In the genomic region with DNA sequence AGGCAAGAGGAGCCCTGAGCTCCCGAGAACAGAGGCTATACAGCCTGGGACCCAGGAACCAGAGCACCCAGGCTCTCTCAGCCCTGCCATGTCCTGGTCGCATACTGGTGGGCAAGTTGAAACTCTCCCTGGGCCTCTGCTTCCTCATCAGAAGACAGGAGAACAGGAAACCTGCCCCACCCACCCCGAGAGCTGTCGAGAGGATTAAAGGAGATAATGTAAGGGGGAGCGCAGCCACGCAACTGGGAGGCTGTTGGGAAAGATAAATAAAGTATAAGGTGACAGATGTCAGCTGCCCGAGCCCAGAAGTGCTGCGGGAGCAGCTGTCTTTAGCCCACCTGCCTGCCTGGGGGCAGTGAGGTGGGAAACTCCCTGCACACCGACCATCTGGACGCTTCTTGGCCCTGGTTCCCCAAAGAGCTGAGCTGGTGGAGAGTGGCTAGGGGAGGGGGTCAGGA, we compare ENCODE assay signal across 16 cellular contexts. TPM values are rescaled to one million over a fixed set of nuclear protein-coding genes. Genes with fewer than 3 reads are reported as not detected.
A peak's percentile ranks its signal among the peaks of the same experiment; 100 is the strongest.
DNase-seq lines count a peak whose midpoint lies in the region; ATAC-seq lines count a peak whose summit lies in the region.
"Had no signal": no experiment of that assay in that cellular context is flagged by ENCODE, and none has a peak within 500 bp of the region (broad histone marks: within the 10 kb centered on the region; RNA-seq: fewer than 3 reads in every experiment).

No MANE protein-coding gene starts in this region.

- H3K4me1 Mint-ChIP-seq in stimulated activated naive CD8-positive, alpha-beta T cell treated with anti-CD3 and anti-CD28 coated beads, Interleukin-15, amount 100 ng/mL, for 72 hours, result peaks cover 8% of the 10 kb centered on the region

- no peak overlapping the region for H3K27ac Mint-ChIP-seq in stimulated activated naive CD8-positive, alpha-beta T cell treated with anti-CD3 and anti-CD28 coated beads, Interleukin-15, amount 100 ng/mL, for 72 hours

- peak overlapping the region; percentile 8 for H3K27ac ChIP-seq in cingulate gyrus (ENCODE audit: low read depth, low read length)
- H3K27ac ChIP-seq: A549, SJSA1 had no signal

- peaks cover 17% of the 10 kb centered on the region for H3K27me3 Mint-ChIP-seq in stimulated activated naive CD8-positive, alpha-beta T cell treated with anti-CD3 and anti-CD28 coated beads, Interleukin-15, amount 100 ng/mL, for 72 hours

- no peak for ATAC-seq in stimulated activated naive CD8-positive, alpha-beta T cell treated with anti-CD3 and anti-CD28 coated beads, Interleukin-15, amount 100 ng/mL, for 72 hours
- ATAC-seq in GM21360 (IDR thresholded peaks at IDR 0.05; ENCODE audit: unreplicated experiment), result no peak
- ATAC-seq: A549 had no signal

- no peak overlapping the region for H3K4me3 Mint-ChIP-seq in stimulated activated naive CD8-positive, alpha-beta T cell treated with anti-CD3 and anti-CD28 coated beads, Interleukin-15, amount 100 ng/mL, for 72 hours

- no peaks in the 10 kb centered on the region for H3K9me3 Mint-ChIP-seq in stimulated activated naive CD8-positive, alpha-beta T cell treated with anti-CD3 and anti-CD28 coated beads, Interleukin-15, amount 100 ng/mL, for 72 hours

- DNase-seq in NOMO-1 (lab: John Stamatoyannopoulos, UW; ENCODE audit: unreplicated experiment in 2 of 2) (peak; percentile 22 to 30), NOMO-1 treated with DMSO at 0.1 percent for 48 hours (lab: John Stamatoyannopoulos, UW; ENCODE audit: unreplicated experiment) (no peak), NCI-H526 treated with DMSO at 0.1 percent for 48 hours (lab: John Stamatoyannopoulos, UW) (peak; percentile 8), iPS-NIHi11 (ENCODE audit: low spot score) (no peak), ureter (ENCODE audit: low spot score) (no peak)
- DNase-seq in stimulated activated naive CD8-positive, alpha-beta T cell treated with anti-CD3 and anti-CD28 coated beads, Interleukin-15, amount 100 ng/mL, for 72 hours, result no peak
- DNase-seq: activated CD4-positive, alpha-beta T cell treated with anti-CD3 and anti-CD28 coated beads for 4 hours; activated effector memory CD4-positive, alpha-beta T cell treated with Interleukin-2 at 50 U/mL for 16 hours; MG63; stimulated activated CD4-positive, alpha-beta T cell treated with anti-CD3 and anti-CD28 coated beads, Interleukin-4, amount 100 ng/mL, for 24 hours had no signal

RNA-seq across cellular contexts. Expression of gene KIF19, which starts 6.8 kb away (rescaled TPM):
- 1.8 TPM for total RNA-seq in ureter
- total RNA-seq: bronchial epithelial cell, SJSA1 had no signal

RNA-seq across cellular contexts. Expression of gene BTBD17, which starts 28.9 kb away (rescaled TPM):
- not detected for total RNA-seq in ureter
- total RNA-seq: bronchial epithelial cell, pulmonary artery endothelial cell, SJSA1 had no signal

RNA-seq across cellular contexts. Expression of gene GPR142, which starts 34.5 kb away (rescaled TPM):
- total RNA-seq in ureter, result 0.52 TPM
- total RNA-seq: bronchial epithelial cell, pulmonary artery endothelial cell, SJSA1 had no signal

RNA-seq across cellular contexts. Expression of gene DNAI2, which starts 58.8 kb away (rescaled TPM):
- not detected for total RNA-seq in ureter
- total RNA-seq: bronchial epithelial cell, pulmonary artery endothelial cell, SJSA1 had no signal

Comparison
In these comparisons a context has a peak if more than half of its experiments do, and no peak if none do; other contexts are left out.
1. DNase-seq: peak in NOMO-1 (2 of 2) and NCI-H526 treated with DMSO at 0.1 percent for 48 hours (single experiment); none in NOMO-1 treated with DMSO at 0.1 percent for 48 hours (single experiment), iPS-NIHi11 (single experiment), stimulated activated naive CD8-positive, alpha-beta T cell treated with anti-CD3 and anti-CD28 coated beads, Interleukin-15, amount 100 ng/mL, for 72 hours (0 of 2) and ureter (single experiment).